Comparison of ENCODE assay signal across 8 cellular contexts in the genomic region with DNA sequence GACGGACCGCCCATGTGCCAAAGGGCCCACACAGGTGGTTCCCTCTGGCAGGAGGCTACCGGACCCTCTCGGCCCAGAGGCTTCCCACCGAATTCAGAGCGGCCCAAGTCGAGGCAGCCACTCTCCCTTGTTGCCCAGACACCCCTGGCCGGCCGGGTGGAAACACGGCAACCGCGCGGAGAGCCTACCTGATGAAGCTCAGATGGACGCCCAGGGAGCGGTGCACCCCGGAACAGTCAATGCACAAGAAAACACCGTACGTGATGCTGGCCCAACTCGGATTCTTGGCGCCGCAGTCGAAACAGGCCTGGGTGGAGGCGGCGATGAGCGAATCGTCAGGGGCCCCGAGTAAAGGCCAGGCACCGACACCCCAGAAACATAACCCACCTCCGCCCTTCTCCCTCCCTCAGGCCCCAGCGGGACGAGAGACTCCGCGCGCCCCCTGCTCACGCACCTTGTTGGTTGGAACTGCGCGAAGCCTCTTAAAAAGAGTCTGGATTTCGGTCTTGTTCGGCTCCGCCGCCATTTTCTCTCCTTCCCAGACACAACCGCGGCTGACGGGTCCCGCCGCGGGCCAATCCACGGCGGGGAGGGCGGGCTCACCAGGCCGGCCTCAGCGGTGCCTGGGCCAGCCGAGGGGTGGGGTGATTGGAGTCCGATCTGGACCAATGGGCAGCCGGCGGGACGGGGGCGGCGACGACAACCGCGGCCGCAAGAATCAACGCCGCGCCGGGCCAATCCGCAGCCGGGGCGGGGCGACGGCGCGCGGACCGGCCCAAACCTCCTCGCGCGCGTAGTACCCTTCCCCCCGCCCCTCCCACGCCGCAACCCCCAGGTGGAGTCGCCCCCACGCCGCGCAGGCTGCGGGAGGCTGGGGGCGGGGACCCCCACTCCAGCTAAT. TPM values are rescaled to one million over a fixed set of nuclear protein-coding genes. Genes with fewer than 3 reads are reported as not detected.
DNase-seq lines count a peak whose midpoint lies in the region; ATAC-seq, FAIRE-seq and TF ChIP-seq lines count a peak whose summit lies in the region.

A gene (minus strand): TSS at position 552 of the 901 bp plus-strand sequence. CDS start 26 bp downstream, at position 526.

- peaks cover 49% of the 10 kb centered on the region for H3K79me2 ChIP-seq in OCI-LY3 (ENCODE audit: low read length)
- peaks cover 44% of the 10 kb centered on the region for H3K79me2 ChIP-seq in endothelial cell of umbilical vein (ENCODE audit: control insufficient read depth, insufficient read depth, low read length)

- H3K36me3 ChIP-seq in OCI-LY3 (replicated peaks; ENCODE audit: low read depth, low read length) = peaks cover 30% of the 10 kb centered on the region
- peaks cover 5 to 31% of the 10 kb centered on the region in 2 experiments for H3K36me3 ChIP-seq in endothelial cell of umbilical vein (ENCODE audit: control insufficient read depth in 2 of 2, extremely low read depth in 1 of 2, insufficient read depth in 2 of 2, low read length in 2 of 2)

- CTCF ChIA-PET in endothelial cell of umbilical vein (lab: Charles Lee) = interaction anchor here (1.0 to 5.3 kb wide), 5 partner anchors 44 to 177 kb away, joined by 3 to 67 read pairs (median 5); a partner anchor contains a TSS

- peak; percentile 80 for TF ChIP-seq POLR2A in endothelial cell of umbilical vein (IDR thresholded peaks at IDR 0.05; ENCODE audit: low read depth, low read length)

- H3K4me2 ChIP-seq in OCI-LY3 (ENCODE audit: low read length) = peak within 1 kb of the TSS; percentile 95
- peak within 1 kb of the TSS; percentile 84 for H3K4me2 ChIP-seq in endothelial cell of umbilical vein (ENCODE audit: insufficient read depth, low read length)

- no peaks in the 10 kb centered on the region for H4K20me1 ChIP-seq in OCI-LY3 (ENCODE audit: insufficient read depth, low read length)
- H4K20me1 ChIP-seq in endothelial cell of umbilical vein (replicated peaks; ENCODE audit: control insufficient read depth, extremely low read depth, insufficient read depth, low read length) = no peaks in the 10 kb centered on the region

- POLR2A ChIA-PET in endothelial cell of umbilical vein (lab: Charles Lee) = no interaction called here

- dilution Hi-C loops in endothelial cell of umbilical vein (cut with MboI; ENCODE audit: extremely low pct_ligation_motif_present, low sequenced_read_pairs) = no loop called here

- BruUV-seq in endothelial cell of umbilical vein (replicated peaks; lab: Mats Ljungman, UMichigan) = TSS peak; percentile 57

- peak; percentile 87 for ATAC-seq in GM21528 (IDR thresholded peaks at IDR 0.05; ENCODE audit: low FRiP score, unreplicated experiment)

- H2AFZ ChIP-seq in OCI-LY3 (ENCODE audit: low read depth, low read length) (peak within 1 kb of the TSS; percentile 96), endothelial cell of umbilical vein (ENCODE audit: low read depth, low read length) (peak within 1 kb of the TSS; percentile 81)

- no peak for TF ChIP-seq CTCF in OCI-LY3 (IDR thresholded peaks at IDR 0.05; ENCODE audit: low read depth, low read length)
- TF ChIP-seq CTCF in endothelial cell of umbilical vein (IDR thresholded peaks at IDR 0.05; ENCODE audit: extremely low read depth in 1 of 2, insufficient read depth in 1 of 2, low read depth in 1 of 2, low read length in 2 of 2) = no peak

- H3K9me1 ChIP-seq in endothelial cell of umbilical vein (replicated peaks; ENCODE audit: control insufficient read depth, extremely low read depth, insufficient read depth, low read length) = no peaks in the 10 kb centered on the region

- H3K27ac ChIP-seq in OCI-LY3 (ENCODE audit: low read length) = peak within 1 kb of the TSS; percentile 81
- H3K27ac ChIP-seq in endothelial cell of umbilical vein (ENCODE audit: insufficient read depth, low read depth, low read length) = peak within 1 kb of the TSS; percentile 91

- H3K27me3 ChIP-seq in OCI-LY3 (ENCODE audit: low read depth, low read length) (no peaks in the 10 kb centered on the region), endothelial cell of umbilical vein (ENCODE audit: control insufficient read depth in 2 of 2, insufficient read depth in 2 of 2, low read length in 2 of 2) (no peaks in the 10 kb centered on the region), mononuclear cell (ENCODE audit: insufficient read depth, low read length) (no peaks in the 10 kb centered on the region)

- no peaks in the 10 kb centered on the region for H3K9me3 ChIP-seq in OCI-LY3 (ENCODE audit: insufficient read depth, low read length)
- H3K9me3 ChIP-seq in endothelial cell of umbilical vein (replicated peaks; ENCODE audit: control insufficient read depth, insufficient read depth, low read length) = no peaks in the 10 kb centered on the region
- no peaks in the 10 kb centered on the region for H3K9me3 ChIP-seq in mononuclear cell (ENCODE audit: low read depth, low read length)

- H3K9ac ChIP-seq in OCI-LY3 (ENCODE audit: low read length) = peak within 1 kb of the TSS; percentile 98
- H3K9ac ChIP-seq in endothelial cell of umbilical vein (replicated peaks; ENCODE audit: extremely low read depth, insufficient read depth, low read length) = peak within 1 kb of the TSS; percentile 97

- DNase-seq in DMS114 treated with DMSO at 0.1 percent for 48 hours (lab: John Stamatoyannopoulos, UW; ENCODE audit: unreplicated experiment) = peak; percentile 82
- peak; percentile 99 for DNase-seq in HuH-7.5 (ENCODE audit: low spot score)
- DNase-seq in activated T-cell treated with anti-CD3 and anti-CD28 coated beads for 1 hour (ENCODE audit: low read depth) = peak; percentile 92
- DNase-seq in endothelial cell of umbilical vein (ENCODE audit: low read depth, low spot score) = peak; percentile 97
- peak; percentile 92 to 98 for DNase-seq in stimulated activated CD8-positive, alpha-beta memory T cell treated with anti-CD3 and anti-CD28 coated beads, Interleukin-2, amount 100 ng/mL, for 48 hours (ENCODE audit: low read depth in 2 of 2)

- H3K4me1 ChIP-seq in OCI-LY3 (ENCODE audit: low read length) = peaks cover 16% of the 10 kb centered on the region
- H3K4me1 ChIP-seq in endothelial cell of umbilical vein (ENCODE audit: control insufficient read depth, extremely low read depth, insufficient read depth, low read length) = peaks cover 13% of the 10 kb centered on the region
- H3K4me1 ChIP-seq in mononuclear cell (ENCODE audit: insufficient read depth, low read length) = peaks cover 36% of the 10 kb centered on the region

- intact Hi-C loops in endothelial cell of umbilical vein (cut with micrococcal nuclease) = loop anchor here (1.0 kb wide), 6 partner anchors 9 to 232 kb away; a partner anchor contains a TSS

- no peak for FAIRE-seq in endothelial cell of umbilical vein (lab: Jason Lieb, UNC)

- H3K4me3 ChIP-seq in OCI-LY3 (ENCODE audit: low read length) (peak within 1 kb of the TSS; percentile 98), endothelial cell of umbilical vein (replicated peaks in 1 of 3; ENCODE audit: insufficient read depth in 1 of 3, low read depth in 1 of 3, low read length in 3 of 3) (peak within 1 kb of the TSS; percentile 69 to 95 (median 79)), mononuclear cell (ENCODE audit: low read length) (peak within 1 kb of the TSS; percentile 99)

TF ChIP-seq in endothelial cell of umbilical vein, 7 proteins besides CTCF, POLR2A, EP300 and RAD21:
- TF ChIP-seq MYC (IDR thresholded peaks at IDR 0.05; ENCODE audit: low read depth, low read length) (no peak), EZH2 (IDR thresholded peaks at IDR 0.05; ENCODE audit: borderline replicate concordance, low read depth, low read length, severe bottlenecking) (no peak), POLR2AphosphoS5 (IDR thresholded peaks at IDR 0.05; ENCODE audit: insufficient read depth, low read depth, low read length) (peak; percentile 81)

RNA-seq across cellular contexts. Expression of the gene that starts here (rescaled TPM):
- total RNA-seq in endothelial cell of umbilical vein = 78.9 and 84.3 TPM in 2 replicates
- polyA plus RNA-seq in endothelial cell of umbilical vein = 101 and 108 TPM in 2 replicates
- polyA plus RNA-seq in endothelial cell of umbilical vein (2011; cell fraction: cytosol; rRNA removed) = 66.2 and 77.5 TPM in 2 replicates
- 210 and 239 TPM in 2 replicates for polyA plus RNA-seq in endothelial cell of umbilical vein (2011; cell fraction: nucleus; rRNA removed)
- polyA plus RNA-seq in endothelial cell of umbilical vein (2012) = 45.1 and 70.9 TPM in 2 replicates
- polyA minus RNA-seq in endothelial cell of umbilical vein = 111 and 135 TPM in 2 replicates
- polyA minus RNA-seq in endothelial cell of umbilical vein (2011; cell fraction: cytosol; rRNA and poly(A)+ RNA removed) = 35.0 TPM
- polyA minus RNA-seq in endothelial cell of umbilical vein (2011; cell fraction: nucleus; rRNA and poly(A)+ RNA removed) = 143 and 150 TPM in 2 replicates
- 182 TPM for total RNA-seq in mononuclear cell

Comparison
In these comparisons a context has a peak if more than half of its experiments do, and no peak if none do; other contexts are left out.
1. Peak in every context shown above with its lines: DNase-seq, ATAC-seq, H3K4me3 ChIP-seq and H3K27ac ChIP-seq.